19 cellular contexts compared by ENCODE assay signal in genomic region chr10:70135684-70136083, GRCh38.
"Had no signal": no experiment of that assay in that cellular context is flagged by ENCODE, and none has a peak within 500 bp of the region (broad histone marks: within the 10 kb centered on the region; RNA-seq: fewer than 3 reads in every experiment).

No MANE protein-coding gene starts in this region.

- H3K27ac Mint-ChIP-seq: activated B cell treated with CpG ODN at 0.5 μM for 24 hours; activated CD4-positive, alpha-beta T cell treated with anti-CD3 and anti-CD28 coated beads for 36 hours; activated T-helper 17 cell treated with anti-CD3 and anti-CD28 coated beads, Interleukin-2, amount 50 U/mL, for 72 hours; neural progenitor cell; T-helper 17 cell had no signal

- H3K9me3 Mint-ChIP-seq: activated B cell treated with CpG ODN at 0.5 μM for 24 hours; activated T-helper 17 cell treated with anti-CD3 and anti-CD28 coated beads, Interleukin-2, amount 50 U/mL, for 72 hours; central memory CD8-positive, alpha-beta T cell; naive thymus-derived CD8-positive, alpha-beta T cell; neural progenitor cell; stimulated activated naive CD8-positive, alpha-beta T cell treated with anti-CD3 and anti-CD28 coated beads, Interleukin-15, amount 100 ng/mL, for 72 hours had no signal

- H3K4me3 Mint-ChIP-seq: activated B cell treated with CpG ODN at 0.5 μM for 24 hours; activated CD4-positive, alpha-beta T cell treated with anti-CD3 and anti-CD28 coated beads for 36 hours; activated naive CD8-positive, alpha-beta T cell; activated T-helper 17 cell treated with anti-CD3 and anti-CD28 coated beads, Interleukin-2, amount 50 U/mL, for 72 hours; central memory CD8-positive, alpha-beta T cell; naive thymus-derived CD8-positive, alpha-beta T cell; neural progenitor cell; stimulated activated naive CD8-positive, alpha-beta T cell treated with anti-CD3 and anti-CD28 coated beads, Interleukin-15, amount 100 ng/mL, for 72 hours; T-helper 17 cell had no signal

- H3K27ac ChIP-seq: adrenal gland, ascending aorta, neural progenitor cell, vagina had no signal

- H3K9me3 ChIP-seq: adrenal gland, ascending aorta, transverse colon, vagina had no signal

- H3K4me3 ChIP-seq: adrenal gland, ascending aorta, lung, neural progenitor cell, transverse colon, vagina had no signal

- H3K36me3 ChIP-seq: neural progenitor cell, transverse colon had no signal

- H3K4me1 ChIP-seq: neural progenitor cell had no signal

- DNase-seq: activated B cell treated with CpG ODN at 0.5 μM for 24 hours; activated CD4-positive, alpha-beta T cell treated with anti-CD3 and anti-CD28 coated beads for 36 hours; activated CD4-positive, alpha-beta T cell treated with anti-CD3 and anti-CD28 coated beads, Interleukin-2, amount 50 U/mL, for 4 hours; activated naive CD4-positive, alpha-beta T cell; effector CD4-positive, alpha-beta T cell; naive thymus-derived CD8-positive, alpha-beta T cell; stimulated activated CD4-positive, alpha-beta T cell treated with anti-CD3 and anti-CD28 coated beads, Interleukin-12 subunit alpha, Interleukin-12 subunit beta, amount 100 ng/mL, for 4 hours; SW 1271; T-helper 17 cell; transverse colon had no signal

- H3K27me3 ChIP-seq: adrenal gland, ascending aorta, transverse colon, vagina had no signal

- H3K27me3 Mint-ChIP-seq: activated B cell treated with CpG ODN at 0.5 μM for 24 hours; activated CD4-positive, alpha-beta T cell treated with anti-CD3 and anti-CD28 coated beads for 36 hours; activated naive CD8-positive, alpha-beta T cell; activated T-helper 17 cell treated with anti-CD3 and anti-CD28 coated beads, Interleukin-2, amount 50 U/mL, for 72 hours; central memory CD8-positive, alpha-beta T cell; stimulated activated naive CD8-positive, alpha-beta T cell treated with anti-CD3 and anti-CD28 coated beads, Interleukin-15, amount 100 ng/mL, for 72 hours; T-helper 17 cell had no signal
